Comparison of ENCODE assay signal across 19 cellular contexts in the genomic region with DNA sequence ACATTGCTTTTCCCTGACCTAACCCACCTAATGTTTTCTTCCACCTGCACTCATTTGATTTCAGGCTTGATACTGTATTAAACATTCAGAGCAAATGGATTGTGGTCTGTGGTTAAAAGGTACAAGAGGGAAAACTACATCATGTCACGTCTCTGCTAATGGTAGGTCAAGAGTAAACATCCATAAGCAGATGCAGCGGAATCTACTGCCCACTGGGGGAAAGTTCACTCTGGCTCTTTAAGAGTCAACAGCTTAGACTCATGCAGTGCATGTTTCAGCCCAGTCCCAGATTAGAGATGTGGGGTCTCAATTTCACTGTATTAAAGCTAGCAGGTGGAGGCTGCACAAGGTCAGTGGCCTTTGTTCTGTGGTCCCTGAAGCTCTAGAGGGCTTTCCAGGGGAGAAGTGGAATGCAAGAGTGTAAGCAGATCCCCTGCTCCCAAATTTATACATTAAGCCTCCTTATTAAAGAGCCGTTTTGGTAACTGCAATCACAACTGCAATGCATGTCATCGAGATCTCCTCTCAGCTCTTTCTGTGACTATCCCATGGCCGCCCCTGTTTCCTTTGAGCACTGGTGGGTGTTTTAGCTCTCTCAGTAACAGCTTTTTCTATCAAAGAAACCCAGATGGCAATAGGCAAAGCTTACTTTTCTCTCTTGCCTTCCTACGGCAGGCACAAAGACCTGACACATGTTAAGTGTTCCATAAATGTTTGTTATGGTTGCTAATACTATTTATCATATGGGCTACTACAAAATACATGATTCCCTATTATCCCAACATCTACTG. TPM values are rescaled to one million over a fixed set of nuclear protein-coding genes. Genes with fewer than 3 reads are reported as not detected.
DNase-seq lines count a peak whose midpoint lies in the region; ATAC-seq, FAIRE-seq and TF ChIP-seq lines count a peak whose summit lies in the region.
"Had no signal": no experiment of that assay in that cellular context is flagged by ENCODE, and none has a peak within 500 bp of the region (broad histone marks: within the 10 kb centered on the region; RNA-seq: fewer than 3 reads in every experiment).

No MANE protein-coding gene starts in this region.

- H3K4me1 ChIP-seq in HUES6 (ENCODE audit: control insufficient read depth, insufficient read depth, low read length) = peaks cover 48% of the 10 kb centered on the region

- no peaks in the 10 kb centered on the region for H3K36me3 ChIP-seq in HUES6 (ENCODE audit: control insufficient read depth, insufficient read depth, low read length)
- H3K36me3 ChIP-seq: esophagus muscularis mucosa, sigmoid colon had no signal

- H3K4me3 Mint-ChIP-seq in brain = peak overlapping the region in 1 of 5 experiments; percentile 17
- H3K4me3 Mint-ChIP-seq: activated CD4-positive, alpha-beta memory T cell treated with anti-CD3 and anti-CD28 coated beads for 36 hours; activated T-helper 1 cell treated with anti-CD3 and anti-CD28 coated beads, Interleukin-12 subunit alpha, Interleukin-12 subunit beta, Interleukin-2, Interleukin-4 antibody, amounts not matched to agents 30 ng/mL and 10 ng/mL and 1 ng/mL, durations not matched to agents 14 hours and 24 hours and 36 hours; neural crest cell had no signal

- peak in 1 of 2 experiments; percentile 16 for TF ChIP-seq CTCF in brain (conservative IDR thresholded peaks at IDR 0.05)

- H3K4me3 ChIP-seq in HUES6 (ENCODE audit: low read depth, low read length) = no peak overlapping the region
- H3K4me3 ChIP-seq: esophagus muscularis mucosa, sigmoid colon had no signal

- FAIRE-seq in RCC 7860 (lab: Jason Lieb, UNC) = no peak
- FAIRE-seq: urothelium cell line had no signal

- H3K27me3 Mint-ChIP-seq in brain = peaks cover 4% of the 10 kb centered on the region
- H3K27me3 Mint-ChIP-seq: activated CD4-positive, alpha-beta memory T cell treated with anti-CD3 and anti-CD28 coated beads for 36 hours had no signal

- H3K4me1 Mint-ChIP-seq in brain = peaks cover 44% of the 10 kb centered on the region

- peak overlapping the region; percentile 19; the same call in 1 of the 2 replicates for H3K27ac ChIP-seq in HUES6 (ENCODE audit: low read depth, low read length)
- H3K27ac ChIP-seq: C4-2B had no signal

- no peak overlapping the region for H3K9ac ChIP-seq in HUES6 (ENCODE audit: low read length)

- DNase-seq in left kidney (ENCODE audit: low read depth, low spot score) (peak; percentile 80), superior temporal gyrus (ENCODE audit: extremely low spot score) (peak; percentile 53), RCC 7860 (ENCODE audit: low spot score) (no peak), NCI-H2029 (lab: John Stamatoyannopoulos, UW) (no peak)
- DNase-seq: activated CD4-positive, alpha-beta memory T cell treated with anti-CD3 and anti-CD28 coated beads for 36 hours; DMS79; H7; Kasumi-1; mammary epithelial cell; NCI-H146; sigmoid colon had no signal

- H3K27me3 ChIP-seq in HUES6 (ENCODE audit: control insufficient read depth, insufficient read depth, low read length) = no peaks in the 10 kb centered on the region
- H3K27me3 ChIP-seq: esophagus muscularis mucosa, sigmoid colon had no signal

- H3K9me3 ChIP-seq in HUES6 (ENCODE audit: control insufficient read depth, insufficient read depth, low read depth, low read length) = no peaks in the 10 kb centered on the region
- H3K9me3 ChIP-seq: esophagus muscularis mucosa, sigmoid colon had no signal

- H3K9me3 Mint-ChIP-seq in brain = peaks cover 0 to 3% (median 0%) of the 10 kb centered on the region in 5 experiments
- H3K9me3 Mint-ChIP-seq: activated CD4-positive, alpha-beta memory T cell treated with anti-CD3 and anti-CD28 coated beads for 36 hours; activated T-helper 1 cell treated with anti-CD3 and anti-CD28 coated beads, Interleukin-12 subunit alpha, Interleukin-12 subunit beta, Interleukin-2, Interleukin-4 antibody, amounts not matched to agents 30 ng/mL and 10 ng/mL and 1 ng/mL, durations not matched to agents 14 hours and 24 hours and 36 hours had no signal

- peak overlapping the region in 4 of 5 experiments; percentile 13 to 94 (median 42) for H3K27ac Mint-ChIP-seq in brain
- H3K27ac Mint-ChIP-seq: activated CD4-positive, alpha-beta memory T cell treated with anti-CD3 and anti-CD28 coated beads for 36 hours; activated T-helper 1 cell treated with anti-CD3 and anti-CD28 coated beads, Interleukin-12 subunit alpha, Interleukin-12 subunit beta, Interleukin-2, Interleukin-4 antibody, amounts not matched to agents 30 ng/mL and 10 ng/mL and 1 ng/mL, durations not matched to agents 14 hours and 24 hours and 36 hours had no signal

- H3K36me3 Mint-ChIP-seq in brain = no peaks in the 10 kb centered on the region
- H3K36me3 Mint-ChIP-seq: activated CD4-positive, alpha-beta memory T cell treated with anti-CD3 and anti-CD28 coated beads for 36 hours had no signal

- no peak for ATAC-seq in HG03045 (IDR thresholded peaks at IDR 0.05; ENCODE audit: unreplicated experiment)

RNA-seq across cellular contexts. Expression of gene LDB2, which starts 53.5 kb away (rescaled TPM):
- polyA plus RNA-seq in brain (ENCODE audit: insufficient read depth, low read depth, low replicate concordance) = 13.2 TPM
- polyA plus RNA-seq: mammary epithelial cell had no signal

Comparison
In these comparisons a context has a peak if more than half of its experiments do, and no peak if none do; other contexts are left out.
1. DNase-seq: peak in left kidney (single experiment) and superior temporal gyrus (single experiment); none in RCC 7860 (single experiment) and NCI-H2029 (single experiment).